ENCODE assay signal across 28 cellular contexts in the genomic region with DNA sequence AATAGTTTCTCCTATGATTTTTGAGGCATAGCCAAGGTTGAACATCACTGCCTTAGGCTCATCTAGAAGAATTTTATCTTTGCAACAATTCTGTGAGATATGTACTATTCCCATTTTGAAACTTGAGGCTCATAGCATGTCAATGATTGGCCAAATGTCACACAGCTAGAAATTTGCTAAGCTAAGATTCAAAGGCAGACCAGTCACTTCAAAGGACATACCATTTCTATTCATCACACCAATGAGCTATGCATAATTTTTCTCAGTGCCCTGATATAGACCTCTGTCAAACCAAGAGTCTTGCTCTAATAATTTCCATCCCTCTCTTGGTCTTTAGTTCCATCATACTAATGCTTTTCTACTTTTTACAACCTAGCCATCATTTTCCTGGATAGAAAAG. TPM values are rescaled to one million over a fixed set of nuclear protein-coding genes. Genes with fewer than 3 reads are reported as not detected.
"Had no signal": no experiment of that assay in that cellular context is flagged by ENCODE, and none has a peak within 500 bp of the region (broad histone marks: within the 10 kb centered on the region; RNA-seq: fewer than 3 reads in every experiment).

No MANE protein-coding gene starts in this region.

- H3K36me3 ChIP-seq: left lung, lower lobe of right lung, neural progenitor cell, neutrophil, right atrium auricular region, right lobe of liver, tibial nerve, upper lobe of left lung, vagina had no signal

- ATAC-seq: left colon; left lung; lower lobe of right lung; naive thymus-derived CD8-positive, alpha-beta T cell; psoas muscle; right lobe of liver; stimulated activated memory B cell treated with anti-CD40 and anti-IgM and Interleukin-4, amounts not matched to agents 10 μg/mL and 1 μg/mL and 100 μg/mL, for 72 hours; stimulated activated naive CD8-positive, alpha-beta T cell treated with anti-CD3 and anti-CD28 coated beads, Interleukin-15, amount 100 ng/mL, for 72 hours had no signal

- H3K4me2 ChIP-seq: neural progenitor cell, smooth muscle cell had no signal

- H3K27me3 ChIP-seq: left lung, neural progenitor cell, neutrophil, right atrium auricular region, right lobe of liver, upper lobe of left lung, vagina had no signal

- H3K4me1 ChIP-seq: left lung, lower lobe of right lung, neural progenitor cell, parathyroid adenoma, psoas muscle, right atrium auricular region, right lobe of liver, tibial nerve, upper lobe of left lung, vagina had no signal

- H3K9me3 ChIP-seq: left lung, lower lobe of right lung, neutrophil, right lobe of liver, upper lobe of left lung had no signal

- H3K79me2 ChIP-seq: parathyroid adenoma had no signal

- H3K27ac ChIP-seq: left lung, lower lobe of right lung, neural progenitor cell, neutrophil, parathyroid adenoma, psoas muscle, right atrium auricular region, right lobe of liver, tibial nerve, upper lobe of left lung, vagina had no signal

- H2AFZ ChIP-seq: neural progenitor cell, parathyroid adenoma had no signal

- DNase-seq: islet precursor cell; left colon; left lung; lower lobe of right lung; mammary epithelial cell; mesenchymal stem cell; naive thymus-derived CD8-positive, alpha-beta T cell; occipital lobe; psoas muscle; right lobe of liver; stimulated activated CD4-positive, alpha-beta T cell treated with anti-CD3 and anti-CD28 coated beads, Interleukin-1b, Interleukin-23, amount 100 ng/mL, for 48 hours; stimulated activated CD4-positive, alpha-beta T cell treated with anti-CD3 and anti-CD28 coated beads, Interleukin-2, amount 100 ng/mL, for 48 hours; stimulated activated CD4-positive, alpha-beta T cell treated with anti-CD3 and anti-CD28 coated beads, Interleukin-4, amount 100 ng/mL, for 4 hours; stimulated activated CD8-positive, alpha-beta memory T cell treated with anti-CD3 and anti-CD28 coated beads, Interleukin-4, amount 100 ng/mL, for 48 hours; stimulated activated naive CD4-positive, alpha-beta T cell treated with Interleukin-2 at 50 U/mL for 16 hours; stimulated activated naive CD8-positive, alpha-beta T cell treated with anti-CD3 and anti-CD28 coated beads, Interleukin-15, amount 100 ng/mL, for 72 hours; substantia nigra; upper lobe of left lung had no signal

- H3K9ac ChIP-seq: neural progenitor cell, parathyroid adenoma had no signal

- H3K4me3 ChIP-seq: left lung, lower lobe of right lung, neural progenitor cell, psoas muscle, right atrium auricular region, right lobe of liver, smooth muscle cell, tibial nerve, upper lobe of left lung, vagina had no signal

RNA-seq across cellular contexts. Expression of a gene that starts 27.6 kb away (rescaled TPM):
- total RNA-seq: kidney epithelial cell; mammary epithelial cell; naive thymus-derived CD8-positive, alpha-beta T cell; osteocyte; right atrium auricular region; tibial nerve had no signal
- polyA plus RNA-seq: mammary epithelial cell; naive thymus-derived CD8-positive, alpha-beta T cell; psoas muscle had no signal
